18 cellular contexts compared by ENCODE assay signal in genomic region chr3:167626490-167626889, GRCh38. TPM values are rescaled to one million over a fixed set of nuclear protein-coding genes. Genes with fewer than 3 reads are reported as not detected.
DNase-seq lines count a peak whose midpoint lies in the region; ATAC-seq and TF ChIP-seq lines count a peak whose summit lies in the region.
"Had no signal": no experiment of that assay in that cellular context is flagged by ENCODE, and none has a peak within 500 bp of the region (broad histone marks: within the 10 kb centered on the region; RNA-seq: fewer than 3 reads in every experiment).

No MANE protein-coding gene starts in this region.

- H3K27me3 ChIP-seq in prostate gland (replicated peaks; ENCODE audit: insufficient read depth) (no peaks in the 10 kb centered on the region), tibial artery (no peaks in the 10 kb centered on the region)
- H3K27me3 ChIP-seq: SJSA1 had no signal

- H3K9me3 Mint-ChIP-seq in stimulated activated naive B cell treated with anti-CD40 and anti-IgM and Interleukin-4, amounts not matched to agents 10 μg/mL and 1 μg/mL and 100 μg/mL, for 72 hours: no peaks in the 10 kb centered on the region
- H3K9me3 Mint-ChIP-seq: CD4-positive, alpha-beta memory T cell; H9 had no signal

- TF ChIP-seq POLR2A in prostate gland (IDR thresholded peaks at IDR 0.05): no peak

- H3K27me3 Mint-ChIP-seq in stimulated activated naive B cell treated with anti-CD40 and anti-IgM and Interleukin-4, amounts not matched to agents 10 μg/mL and 1 μg/mL and 100 μg/mL, for 72 hours: no peaks in the 10 kb centered on the region

- H3K36me3 ChIP-seq in prostate gland: no peaks in the 10 kb centered on the region
- no peaks in the 10 kb centered on the region for H3K36me3 ChIP-seq in tibial artery
- H3K36me3 ChIP-seq: SJSA1 had no signal

- no peak overlapping the region for H3K4me3 Mint-ChIP-seq in stimulated activated naive B cell treated with anti-CD40 and anti-IgM and Interleukin-4, amounts not matched to agents 10 μg/mL and 1 μg/mL and 100 μg/mL, for 72 hours
- H3K4me3 Mint-ChIP-seq: CD4-positive, alpha-beta memory T cell; H9 had no signal

- TF ChIP-seq CTCF in prostate gland (IDR thresholded peaks at IDR 0.05) (no peak), tibial artery (IDR thresholded peaks at IDR 0.05) (no peak)

- H3K4me3 ChIP-seq in prostate gland (no peak overlapping the region), tibial artery (no peak overlapping the region)
- H3K4me3 ChIP-seq: SJSA1 had no signal

- intact Hi-C loops in prostate gland (cut with DNase I) (no loop called here), tibial artery (cut with DNase I; ENCODE audit: low total_unique reads) (no loop called here)

- no peaks in the 10 kb centered on the region for H3K36me3 Mint-ChIP-seq in stimulated activated naive B cell treated with anti-CD40 and anti-IgM and Interleukin-4, amounts not matched to agents 10 μg/mL and 1 μg/mL and 100 μg/mL, for 72 hours
- H3K36me3 Mint-ChIP-seq: CD4-positive, alpha-beta memory T cell had no signal

- no peaks in the 10 kb centered on the region for H3K4me1 ChIP-seq in prostate gland (replicated peaks)
- H3K4me1 ChIP-seq in tibial artery: no peaks in the 10 kb centered on the region
- H3K4me1 ChIP-seq: SJSA1 had no signal

- peak; percentile 38 for DNase-seq in SIG-M5 treated with dmso at 0.1 percent for 504 hours (lab: John Stamatoyannopoulos, UW; ENCODE audit: unreplicated experiment)
- no peak for DNase-seq in SIG-M5 (lab: John Stamatoyannopoulos, UW)
- DNase-seq in astrocyte of the hippocampus (ENCODE audit: low read depth, low spot score): peak; percentile 5
- peak; percentile 12 for DNase-seq in prostate gland (ENCODE audit: low spot score)
- no peak for DNase-seq in midbrain (lab: John Stamatoyannopoulos, UW)
- DNase-seq in tibial artery: no peak
- DNase-seq in activated effector memory CD4-positive, alpha-beta T cell treated with Interleukin-2 at 50 U/mL for 16 hours: no peak
- DNase-seq in stimulated activated naive B cell treated with anti-CD40 and anti-IgM and Interleukin-4, amounts not matched to agents 10 μg/mL and 1 μg/mL and 100 μg/mL, for 72 hours: no peak
- DNase-seq: Calu3; CD4-positive, alpha-beta memory T cell; DMS79; H9; NCI-H1436 treated with DMSO at 0.1 percent for 48 hours; NCI-H526 treated with DMSO at 0.1 percent for 48 hours; OCI-M1; RPMI8226 had no signal

- ATAC-seq in stimulated activated naive B cell treated with anti-CD40 and anti-IgM and Interleukin-4, amounts not matched to agents 10 μg/mL and 1 μg/mL and 100 μg/mL, for 72 hours (replicated peaks): no peak

- H3K4me1 Mint-ChIP-seq in stimulated activated naive B cell treated with anti-CD40 and anti-IgM and Interleukin-4, amounts not matched to agents 10 μg/mL and 1 μg/mL and 100 μg/mL, for 72 hours: no peaks in the 10 kb centered on the region
- H3K4me1 Mint-ChIP-seq: CD4-positive, alpha-beta memory T cell; H9 had no signal

- H3K9me3 ChIP-seq in prostate gland: no peaks in the 10 kb centered on the region
- H3K9me3 ChIP-seq in tibial artery: no peaks in the 10 kb centered on the region
- H3K9me3 ChIP-seq: SJSA1 had no signal

- no peak overlapping the region for H3K27ac Mint-ChIP-seq in stimulated activated naive B cell treated with anti-CD40 and anti-IgM and Interleukin-4, amounts not matched to agents 10 μg/mL and 1 μg/mL and 100 μg/mL, for 72 hours
- H3K27ac Mint-ChIP-seq: CD4-positive, alpha-beta memory T cell; H9 had no signal

- H3K27ac ChIP-seq in prostate gland: no peak overlapping the region
- H3K27ac ChIP-seq in tibial artery: no peak overlapping the region
- H3K27ac ChIP-seq: HL-60, SJSA1 had no signal

RNA-seq across cellular contexts. Expression of gene WDR49, which starts 27.3 kb away (rescaled TPM):
- total RNA-seq in prostate gland: 1 to 10 TPM in 1 of 2 donors, under 1 TPM in 1; 0.45 to 1.5 TPM
- total RNA-seq: SJSA1 had no signal

Comparison
In these comparisons a context has a peak if more than half of its experiments do, and no peak if none do; other contexts are left out.
1. DNase-seq: peak in SIG-M5 treated with dmso at 0.1 percent for 504 hours (single experiment), astrocyte of the hippocampus (single experiment) and prostate gland (single experiment); none in SIG-M5 (single experiment), midbrain (single experiment), tibial artery (0 of 2), activated effector memory CD4-positive, alpha-beta T cell treated with Interleukin-2 at 50 U/mL for 16 hours (single experiment) and stimulated activated naive B cell treated with anti-CD40 and anti-IgM and Interleukin-4, amounts not matched to agents 10 μg/mL and 1 μg/mL and 100 μg/mL, for 72 hours (single experiment).